In genomic region chr4:146520894-146521542, GRCh38 we compare ENCODE assay signal across 1 cellular context.
TF ChIP-seq lines count a peak whose summit lies in the region.

No MANE protein-coding gene starts in this region.

TF ChIP-seq in HepG2, 621 proteins besides CTCF, POLR2A, EP300 and RAD21 (continued from another document):
- TF ChIP-seq ELF1 (CRISPR knock-in tag; IDR thresholded peaks at IDR 0.05) (peak; percentile 41; the same call in 1 of the 2 replicates), MED8 (CRISPR knock-in tag; IDR thresholded peaks at IDR 0.05; ENCODE audit: insufficient replicate concordance) (no peak), SOX5 (CRISPR knock-in tag; IDR thresholded peaks at IDR 0.05; ENCODE audit: borderline replicate concordance) (0 out of 2 replicates have a peak, but pooled peaks have one; percentile 16), RFX5 (IDR thresholded peaks at IDR 0.05; ENCODE audit: low read depth, low read length) (peak; percentile 30; the same call in 1 of the 2 replicates), ZNF746 (CRISPR knock-in tag; IDR thresholded peaks at IDR 0.05) (no peak), PHF5A (CRISPR knock-in tag; IDR thresholded peaks at IDR 0.05; ENCODE audit: low read depth, unreplicated experiment) (no peak), NR3C1 (CRISPR knock-in tag; IDR thresholded peaks at IDR 0.05) (no peak), MEIS1 (CRISPR knock-in tag; IDR thresholded peaks at IDR 0.05; ENCODE audit: borderline replicate concordance) (no peak), ARID3A (IDR thresholded peaks at IDR 0.05; ENCODE audit: low read depth, low read length) (0 out of 2 replicates have a peak, but pooled peaks have one; percentile 38), ZNF335 (CRISPR knock-in tag; IDR thresholded peaks at IDR 0.05) (no peak), MXD3 (CRISPR knock-in tag; IDR thresholded peaks at IDR 0.05) (no peak), ZNF446 (CRISPR knock-in tag; IDR thresholded peaks at IDR 0.05) (no peak), ZNF792 (CRISPR knock-in tag; IDR thresholded peaks at IDR 0.05) (no peak), ZNF513 (CRISPR knock-in tag; conservative IDR thresholded peaks at IDR 0.05) (no peak), GTF2F1 (IDR thresholded peaks at IDR 0.05; ENCODE audit: low read length) (no peak), TCF7L2 (IDR thresholded peaks at IDR 0.05; ENCODE audit: low read depth, low read length) (no peak), LBX2 (CRISPR knock-in tag; IDR thresholded peaks at IDR 0.05; ENCODE audit: borderline replicate concordance) (0 out of 2 replicates have a peak, but pooled peaks have one; percentile 8), SAP130 (CRISPR knock-in tag; IDR thresholded peaks at IDR 0.05; ENCODE audit: low read depth) (peak; percentile 65), ZNF20 (CRISPR knock-in tag; IDR thresholded peaks at IDR 0.05) (no peak), KAT7 (CRISPR knock-in tag; IDR thresholded peaks at IDR 0.05; ENCODE audit: borderline replicate concordance) (peak; percentile 61; the same call in 1 of the 2 replicates), TFAP4 (IDR thresholded peaks at IDR 0.05; ENCODE audit: borderline replicate concordance, low read depth) (no peak), ZNF12 (CRISPR knock-in tag; IDR thresholded peaks at IDR 0.05) (0 out of 2 replicates have a peak, but pooled peaks have one; percentile 10), ZNF44 (CRISPR knock-in tag; IDR thresholded peaks at IDR 0.05) (no peak), TOPORS (CRISPR knock-in tag; IDR thresholded peaks at IDR 0.05) (no peak), THRA (CRISPR knock-in tag; IDR thresholded peaks at IDR 0.05; ENCODE audit: borderline replicate concordance) (no peak), DMAP1 (CRISPR knock-in tag; IDR thresholded peaks at IDR 0.05) (0 out of 2 replicates have a peak, but pooled peaks have one; percentile 38), ZNF784 (CRISPR knock-in tag; IDR thresholded peaks at IDR 0.05; ENCODE audit: borderline replicate concordance) (no peak), ZBTB43 (CRISPR knock-in tag; conservative IDR thresholded peaks at IDR 0.05) (no peak)
TF ChIP-seq in HepG2: peak in this region for 24.
